Comparison of ENCODE assay signal across 9 cellular contexts in genomic region chr2:85589982-85590791, GRCh38.
DNase-seq lines count a peak whose midpoint lies in the region; ATAC-seq and TF ChIP-seq lines count a peak whose summit lies in the region.
"Had no signal": no experiment of that assay in that cellular context is flagged by ENCODE, and none has a peak within 500 bp of the region (broad histone marks: within the 10 kb centered on the region; RNA-seq: fewer than 3 reads in every experiment).

No MANE protein-coding gene starts in this region.

- no peaks in the 10 kb centered on the region for H3K9me3 ChIP-seq in duodenal mucosa (ENCODE audit: control insufficient read depth in 1 of 2, low read length in 2 of 2)

- H3K9ac ChIP-seq in duodenal mucosa (ENCODE audit: low read depth in 1 of 2, low read length in 2 of 2): no peak overlapping the region

- H3K27ac Mint-ChIP-seq in nephron progenitor cell: peak overlapping the region; percentile 82

- peaks cover 38 to 48% of the 10 kb centered on the region in 2 donors for H3K4me1 ChIP-seq in duodenal mucosa (ENCODE audit: control insufficient read depth in 1 of 2, insufficient read depth in 2 of 2, low read length in 2 of 2)

- no peak overlapping the region for H3K4me3 ChIP-seq in duodenal mucosa (ENCODE audit: low read depth in 1 of 2, low read length in 2 of 2)

- H3K36me3 Mint-ChIP-seq in nephron progenitor cell (ENCODE audit: low read depth): no peaks in the 10 kb centered on the region

- TF ChIP-seq CTCF in nephron progenitor cell (IDR thresholded peaks at IDR 0.05): no peak

- no peaks in the 10 kb centered on the region for H3K36me3 ChIP-seq in duodenal mucosa (ENCODE audit: control insufficient read depth in 1 of 2, insufficient read depth in 2 of 2, low read length in 2 of 2)

- H3K4me1 Mint-ChIP-seq in nephron progenitor cell: peaks cover 58% of the 10 kb centered on the region

- peaks cover 3% of the 10 kb centered on the region for H3K27me3 Mint-ChIP-seq in nephron progenitor cell (ENCODE audit: low read depth, poor library complexity)

- H3K4me3 Mint-ChIP-seq in nephron progenitor cell: no peak overlapping the region

- ATAC-seq in HG02763 (IDR thresholded peaks at IDR 0.05; ENCODE audit: unreplicated experiment): no peak
- ATAC-seq in GM18870 (IDR thresholded peaks at IDR 0.05; ENCODE audit: unreplicated experiment): no peak

- H3K27me3 ChIP-seq in duodenal mucosa (ENCODE audit: control insufficient read depth in 1 of 2, insufficient read depth in 2 of 2, low read length in 2 of 2): no peaks in the 10 kb centered on the region

- peak overlapping the region; percentile 21 for H3K27ac ChIP-seq in duodenal mucosa (ENCODE audit: low read depth, low read length)

- no peaks in the 10 kb centered on the region for H3K9me3 Mint-ChIP-seq in nephron progenitor cell

- DNase-seq in Ammon's horn (ENCODE audit: low spot score) (peak; percentile 62), MV-4-11 (lab: John Stamatoyannopoulos, UW) (peak; percentile 69), nephron progenitor cell (no peak), NCI-H1694 (lab: John Stamatoyannopoulos, UW) (no peak), HK-2 (ENCODE audit: unreplicated experiment) (no peak)
- DNase-seq: NCI-H2107 had no signal

Comparison
In these comparisons a context has a peak if more than half of its experiments do, and no peak if none do; other contexts are left out.
1. DNase-seq: peak in Ammon's horn (single experiment) and MV-4-11 (single experiment); none in nephron progenitor cell (single experiment), NCI-H1694 (single experiment) and HK-2 (single experiment).